ENCODE assay signal across 26 cellular contexts in genomic region chr4:41218703-41219102, GRCh38. TPM values are rescaled to one million over a fixed set of nuclear protein-coding genes. Genes with fewer than 3 reads are reported as not detected.
"Had no signal": no experiment of that assay in that cellular context is flagged by ENCODE, and none has a peak within 500 bp of the region (broad histone marks: within the 10 kb centered on the region; RNA-seq: fewer than 3 reads in every experiment).

No MANE protein-coding gene starts in this region.

- ATAC-seq: esophagus mucosa; foreskin keratinocyte; gastroesophageal sphincter; heart left ventricle; left lobe of liver; natural killer cell; psoas muscle; right cardiac atrium; stimulated activated effector memory CD8-positive, alpha-beta T cell treated with anti-CD3 and anti-CD28 coated beads, Interleukin-12 subunit alpha, Interleukin-12 subunit beta, amount 100 ng/mL, for 72 hours had no signal

- H3K27ac ChIP-seq: epithelial cell of prostate, foreskin keratinocyte, gastroesophageal sphincter, heart left ventricle, hepatocyte, ovary, sigmoid colon, testis, tibial artery had no signal

- H3K27me3 ChIP-seq: dorsolateral prefrontal cortex, foreskin keratinocyte, gastroesophageal sphincter, hepatocyte, ovary, sigmoid colon, testis, tibial artery had no signal

- H3K4me3 ChIP-seq: dorsolateral prefrontal cortex, gastroesophageal sphincter, heart left ventricle, hepatocyte, lung, ovary, psoas muscle, sigmoid colon, testis, tibial artery had no signal

- FAIRE-seq: kidney had no signal

- DNase-seq: dorsolateral prefrontal cortex; effector CD4-positive, alpha-beta T cell; foreskin keratinocyte; heart left ventricle; kidney; natural killer cell; occipital lobe; ovary; posterior cingulate gyrus; psoas muscle; right cardiac atrium; sigmoid colon; stimulated activated CD4-positive, alpha-beta T cell treated with anti-CD3 and anti-CD28 coated beads, Interleukin-2, amount 100 ng/mL, for 24 hours; stimulated activated CD4-positive, alpha-beta T cell treated with anti-CD3 and anti-CD28 coated beads, Interleukin-4, amount 100 ng/mL, for 24 hours; stimulated activated naive CD4-positive, alpha-beta T cell treated with Interleukin-2 at 50 U/mL for 16 hours; substantia nigra; testis; tibial artery had no signal

- H3K36me3 ChIP-seq: gastroesophageal sphincter, heart left ventricle, ovary, sigmoid colon, tibial artery had no signal

- H3K9me3 ChIP-seq: gastroesophageal sphincter, heart left ventricle, ovary, psoas muscle, sigmoid colon, testis, tibial artery had no signal

- H3K4me1 ChIP-seq: testis had no signal

RNA-seq across cellular contexts. Expression of gene UCHL1, which starts 38.0 kb away (rescaled TPM):
- total RNA-seq: mononuclear cell, natural killer cell had no signal
